ENCODE assay signal across 19 cellular contexts in the genomic region with DNA sequence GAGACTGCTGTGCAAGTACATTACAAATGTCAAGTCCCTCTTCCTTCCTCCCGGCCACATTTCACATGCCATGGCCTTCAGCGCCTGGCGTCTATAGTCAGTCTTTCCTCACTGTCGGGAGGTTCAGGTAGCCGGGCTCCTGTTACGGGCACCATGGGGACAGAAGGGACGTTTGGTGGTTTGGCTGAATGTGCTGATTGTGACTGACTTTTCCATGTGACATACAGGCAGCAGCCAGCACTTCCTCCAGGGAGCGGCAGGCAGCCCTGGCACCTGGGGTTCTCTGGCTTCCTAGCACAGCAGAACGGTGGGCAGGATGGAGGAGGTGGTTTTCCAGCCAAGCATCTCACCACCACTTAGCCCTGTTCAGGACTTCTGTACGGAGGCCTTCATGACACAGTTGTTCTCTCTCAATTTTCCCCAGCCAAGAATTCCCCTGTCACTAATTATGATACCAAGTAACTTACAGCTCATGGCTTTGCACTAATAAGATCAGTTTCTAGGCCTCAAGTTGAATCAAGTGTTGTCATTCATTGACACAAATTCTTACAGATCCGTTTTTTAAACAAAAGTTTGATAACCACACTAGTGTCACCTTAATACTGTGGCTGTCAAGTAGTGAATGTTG.
DNase-seq lines count a peak whose midpoint lies in the region; ATAC-seq and TF ChIP-seq lines count a peak whose summit lies in the region.
"Had no signal": no experiment of that assay in that cellular context is flagged by ENCODE, and none has a peak within 500 bp of the region (broad histone marks: within the 10 kb centered on the region; RNA-seq: fewer than 3 reads in every experiment).

No MANE protein-coding gene starts in this region.

- H3K4me3 Mint-ChIP-seq in activated B cell treated with CpG ODN at 0.5 μM for 24 hours, result no peak overlapping the region
- no peak overlapping the region for H3K4me3 Mint-ChIP-seq in activated CD4-positive, alpha-beta memory T cell treated with anti-CD3 and anti-CD28 coated beads for 36 hours
- H3K4me3 Mint-ChIP-seq: activated T-cell treated with anti-CD3 and anti-CD28 coated beads, Interleukin-2, amount 50 U/mL, for 4 hours; stimulated activated memory B cell treated with anti-CD40 and anti-IgM and Interleukin-4, amounts not matched to agents 10 μg/mL and 1 μg/mL and 100 μg/mL, for 72 hours had no signal

- no peak overlapping the region for H3K4me3 ChIP-seq in right cardiac atrium (ENCODE audit: low read length)
- H3K4me3 ChIP-seq: breast epithelium, suprapubic skin had no signal

- POLR2A ChIA-PET in activated B cell treated with CpG ODN at 0.5 μM for 24 hours (lab: Charles Lee), result no interaction called here
- POLR2A ChIA-PET in activated CD4-positive, alpha-beta memory T cell treated with anti-CD3 and anti-CD28 coated beads for 36 hours (lab: Charles Lee), result no interaction called here

- no peaks in the 10 kb centered on the region for H3K4me1 Mint-ChIP-seq in activated B cell treated with CpG ODN at 0.5 μM for 24 hours
- no peaks in the 10 kb centered on the region for H3K4me1 Mint-ChIP-seq in activated CD4-positive, alpha-beta memory T cell treated with anti-CD3 and anti-CD28 coated beads for 36 hours (ENCODE audit: low read depth)
- H3K4me1 Mint-ChIP-seq: stimulated activated memory B cell treated with anti-CD40 and anti-IgM and Interleukin-4, amounts not matched to agents 10 μg/mL and 1 μg/mL and 100 μg/mL, for 72 hours had no signal

- no peaks in the 10 kb centered on the region for H3K9me3 Mint-ChIP-seq in activated B cell treated with CpG ODN at 0.5 μM for 24 hours
- no peaks in the 10 kb centered on the region for H3K9me3 Mint-ChIP-seq in activated CD4-positive, alpha-beta memory T cell treated with anti-CD3 and anti-CD28 coated beads for 36 hours
- H3K9me3 Mint-ChIP-seq: activated T-cell treated with anti-CD3 and anti-CD28 coated beads, Interleukin-2, amount 50 U/mL, for 4 hours; stimulated activated memory B cell treated with anti-CD40 and anti-IgM and Interleukin-4, amounts not matched to agents 10 μg/mL and 1 μg/mL and 100 μg/mL, for 72 hours had no signal

- H3K27ac Mint-ChIP-seq in activated B cell treated with CpG ODN at 0.5 μM for 24 hours, result peak overlapping the region; percentile 27
- no peak overlapping the region for H3K27ac Mint-ChIP-seq in activated CD4-positive, alpha-beta memory T cell treated with anti-CD3 and anti-CD28 coated beads for 36 hours
- H3K27ac Mint-ChIP-seq: stimulated activated memory B cell treated with anti-CD40 and anti-IgM and Interleukin-4, amounts not matched to agents 10 μg/mL and 1 μg/mL and 100 μg/mL, for 72 hours had no signal

- CTCF ChIA-PET in activated B cell treated with CpG ODN at 0.5 μM for 24 hours (lab: Charles Lee), result interaction anchor here (1.1 kb wide), 1 partner anchor 15 kb away, joined by 3 read pairs; no protein-coding TSS in a partner anchor
- CTCF ChIA-PET in activated CD4-positive, alpha-beta memory T cell treated with anti-CD3 and anti-CD28 coated beads for 36 hours (lab: Charles Lee), result interaction anchor here (1.2 kb wide), 1 partner anchor 245 kb away, joined by 3 read pairs; no protein-coding TSS in a partner anchor

- H3K27ac ChIP-seq in right cardiac atrium (ENCODE audit: low read length) (no peak overlapping the region), temporal lobe (ENCODE audit: low read depth, low read length) (peak overlapping the region; percentile 13)
- H3K27ac ChIP-seq: breast epithelium, suprapubic skin had no signal

- intact Hi-C loops in Right ventricle myocardium superior (cut with DNase I), result no loop called here
- intact Hi-C loops in Right ventricle myocardium inferior (cut with DNase I), result no loop called here
- intact Hi-C loops in activated B cell treated with CpG ODN at 0.5 μM for 24 hours (cut with micrococcal nuclease), result no loop called here
- intact Hi-C loops in right cardiac atrium (cut with DNase I), result loop anchor here in 1 of 4 donors (10.0 kb wide), 1 partner anchor 241 kb away; no protein-coding TSS in a partner anchor
- intact Hi-C loops in activated CD4-positive, alpha-beta memory T cell treated with anti-CD3 and anti-CD28 coated beads for 36 hours (cut with micrococcal nuclease), result no loop called here

- no peaks in the 10 kb centered on the region for H3K9me3 ChIP-seq in right cardiac atrium (ENCODE audit: control insufficient read depth, low read length)
- H3K9me3 ChIP-seq: breast epithelium, Caco-2, suprapubic skin had no signal

- TF ChIP-seq CTCF in activated B cell treated with CpG ODN at 0.5 μM for 24 hours (IDR thresholded peaks at IDR 0.05), result no peak
- TF ChIP-seq CTCF in GM20000 (IDR thresholded peaks at IDR 0.05; ENCODE audit: extremely low read depth, missing control alignments), result no peak

- WGBS in right cardiac atrium, result 68% methylated on average over 11 of the region's 11 CpGs

- DNase-seq in Right ventricle myocardium superior (no peak), Right ventricle myocardium inferior (ENCODE audit: missing footprints) (no peak), activated B cell treated with CpG ODN at 0.5 μM for 24 hours (no peak), right cardiac atrium (no peak), GM20000 (ENCODE audit: low spot score) (no peak)
- DNase-seq in activated CD4-positive, alpha-beta memory T cell treated with anti-CD3 and anti-CD28 coated beads for 36 hours, result no peak
- DNase-seq: activated naive CD4-positive, alpha-beta T cell treated with Interleukin-2 at 50 U/mL for 16 hours; activated T-cell treated with anti-CD3 and anti-CD28 coated beads, Interleukin-2, amount 50 U/mL, for 4 hours; Caco-2; dermis blood vessel endothelial cell; NCI-H1048; NCI-H510A; stimulated activated CD4-positive, alpha-beta T cell treated with anti-CD3 and anti-CD28 coated beads, Interleukin-2, amount 100 ng/mL, for 48 hours; T-helper 1 cell had no signal

- H3K4me1 ChIP-seq in right cardiac atrium (ENCODE audit: control insufficient read depth, insufficient read depth, low read length), result no peaks in the 10 kb centered on the region
- H3K4me1 ChIP-seq: breast epithelium, Caco-2 had no signal

- H3K36me3 Mint-ChIP-seq in activated B cell treated with CpG ODN at 0.5 μM for 24 hours (ENCODE audit: low read depth), result peaks cover 85% of the 10 kb centered on the region
- no peaks in the 10 kb centered on the region for H3K36me3 Mint-ChIP-seq in activated CD4-positive, alpha-beta memory T cell treated with anti-CD3 and anti-CD28 coated beads for 36 hours

- no peaks in the 10 kb centered on the region for H3K27me3 Mint-ChIP-seq in activated B cell treated with CpG ODN at 0.5 μM for 24 hours
- H3K27me3 Mint-ChIP-seq in activated CD4-positive, alpha-beta memory T cell treated with anti-CD3 and anti-CD28 coated beads for 36 hours, result no peaks in the 10 kb centered on the region
- H3K27me3 Mint-ChIP-seq: stimulated activated memory B cell treated with anti-CD40 and anti-IgM and Interleukin-4, amounts not matched to agents 10 μg/mL and 1 μg/mL and 100 μg/mL, for 72 hours had no signal

- ATAC-seq in Right ventricle myocardium superior (ENCODE audit: poor library complexity) (peak; percentile 12), Right ventricle myocardium inferior (no peak), activated B cell treated with CpG ODN at 0.5 μM for 24 hours (ENCODE audit: low read depth) (no peak), right cardiac atrium (peak; percentile 29 to 37)
- ATAC-seq: activated T-cell treated with anti-CD3 and anti-CD28 coated beads, Interleukin-2, amount 50 U/mL, for 4 hours; HCT116; stimulated activated memory B cell treated with anti-CD40 and anti-IgM and Interleukin-4, amounts not matched to agents 10 μg/mL and 1 μg/mL and 100 μg/mL, for 72 hours had no signal

- H3K27me3 ChIP-seq in right cardiac atrium (ENCODE audit: control insufficient read depth, insufficient read depth), result no peaks in the 10 kb centered on the region
- H3K27me3 ChIP-seq: breast epithelium, suprapubic skin had no signal

Comparison
In these comparisons a context has a peak if more than half of its experiments do, and no peak if none do; other contexts are left out.
1. ATAC-seq: peak in Right ventricle myocardium superior (single experiment) and right cardiac atrium (2 of 2); none in Right ventricle myocardium inferior (single experiment) and activated B cell treated with CpG ODN at 0.5 μM for 24 hours (single experiment).